In the genomic region with DNA sequence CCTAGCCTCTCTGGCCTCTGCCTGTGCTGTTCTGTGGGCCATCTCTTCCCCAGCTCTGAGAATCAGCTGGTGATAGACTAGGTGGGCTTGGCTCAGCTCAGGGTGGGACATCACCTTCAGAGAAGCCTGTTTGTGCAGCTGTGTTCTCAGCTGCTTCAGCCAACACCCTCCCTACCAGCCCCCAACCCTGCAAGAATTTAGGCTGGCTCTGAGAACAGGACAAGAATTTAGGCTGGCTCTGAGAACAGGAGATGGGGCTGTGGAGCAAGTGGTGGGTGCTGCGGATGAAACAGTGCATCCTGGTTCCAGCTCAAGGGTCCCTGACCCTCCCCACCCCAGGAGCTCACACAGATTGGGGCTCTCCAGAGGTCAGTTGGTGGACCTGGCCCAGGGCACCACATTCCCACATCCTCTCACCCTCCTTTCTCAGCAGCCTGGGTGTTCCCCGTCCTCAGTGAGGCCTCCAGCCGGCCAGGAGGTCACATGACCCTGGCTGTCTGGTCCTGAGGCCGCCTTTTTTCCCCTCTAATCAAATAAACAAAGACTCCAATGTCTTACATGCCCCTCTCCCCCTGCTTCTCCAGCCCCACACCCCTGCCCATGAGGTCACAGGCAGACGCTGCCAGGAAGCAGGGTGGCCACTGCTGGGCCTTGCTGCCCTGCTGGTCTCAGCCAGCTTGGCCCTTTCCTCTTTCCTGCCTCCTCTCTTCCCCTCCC, we compare ENCODE assay signal across 8 cellular contexts. TPM values are rescaled to one million over a fixed set of nuclear protein-coding genes. Genes with fewer than 3 reads are reported as not detected.
DNase-seq lines count a peak whose midpoint lies in the region; ATAC-seq and TF ChIP-seq lines count a peak whose summit lies in the region.

No MANE protein-coding gene starts in this region.

- peaks cover 28% of the 10 kb centered on the region for H3K4me1 Mint-ChIP-seq in activated naive CD8-positive, alpha-beta T cell (ENCODE audit: low read depth)
- peaks cover 21% of the 10 kb centered on the region for H3K4me1 Mint-ChIP-seq in activated naive CD8-positive, alpha-beta T cell treated with anti-CD3 and anti-CD28 coated beads for 36 hours

- H3K36me3 ChIP-seq in uterus, result no peaks in the 10 kb centered on the region

- DNase-seq in activated naive CD8-positive, alpha-beta T cell treated with anti-CD3 and anti-CD28 coated beads for 36 hours, result no peak
- peak; percentile 68 for DNase-seq in ecto neural progenitor cell (ENCODE audit: low spot score)
- peak; percentile 80 for DNase-seq in middle frontal gyrus (ENCODE audit: extremely low spot score, low spot score)
- DNase-seq in uterus, result peak in 1 of 2 donors; percentile 51
- no peak for DNase-seq in SHP77 treated with DMSO at 0.1 percent for 48 hours (lab: John Stamatoyannopoulos, UW)
- DNase-seq in OCI-M1 (lab: John Stamatoyannopoulos, UW), result no peak

- no peak for TF ChIP-seq CTCF in uterus (IDR thresholded peaks at IDR 0.05)

- H3K27ac ChIP-seq in uterus, result peak overlapping the region; percentile 72 to 80

- TF ChIP-seq POLR2A in uterus (IDR thresholded peaks at IDR 0.05), result no peak

- no peaks in the 10 kb centered on the region for H3K27me3 ChIP-seq in uterus

- H3K9me3 Mint-ChIP-seq in activated naive CD8-positive, alpha-beta T cell (ENCODE audit: low read depth), result no peaks in the 10 kb centered on the region
- H3K9me3 Mint-ChIP-seq in activated naive CD8-positive, alpha-beta T cell treated with anti-CD3 and anti-CD28 coated beads for 36 hours, result no peaks in the 10 kb centered on the region

- no peak overlapping the region for H3K4me3 Mint-ChIP-seq in activated naive CD8-positive, alpha-beta T cell
- H3K4me3 Mint-ChIP-seq in activated naive CD8-positive, alpha-beta T cell treated with anti-CD3 and anti-CD28 coated beads for 36 hours, result no peak overlapping the region

- peak overlapping the region; percentile 3 for H3K27ac Mint-ChIP-seq in activated naive CD8-positive, alpha-beta T cell
- H3K27ac Mint-ChIP-seq in activated naive CD8-positive, alpha-beta T cell treated with anti-CD3 and anti-CD28 coated beads for 36 hours, result no peak overlapping the region

- no peaks in the 10 kb centered on the region for H3K9me3 ChIP-seq in uterus

- no peaks in the 10 kb centered on the region for H3K27me3 Mint-ChIP-seq in activated naive CD8-positive, alpha-beta T cell
- H3K27me3 Mint-ChIP-seq in activated naive CD8-positive, alpha-beta T cell treated with anti-CD3 and anti-CD28 coated beads for 36 hours, result no peaks in the 10 kb centered on the region

- intact Hi-C loops in uterus (cut with DNase I; ENCODE audit: low total_unique reads), result no loop called here

- H3K36me3 Mint-ChIP-seq in activated naive CD8-positive, alpha-beta T cell, result peaks cover 5% of the 10 kb centered on the region
- H3K36me3 Mint-ChIP-seq in activated naive CD8-positive, alpha-beta T cell treated with anti-CD3 and anti-CD28 coated beads for 36 hours, result peaks cover 4% of the 10 kb centered on the region

- no peak for ATAC-seq in GM18868 (IDR thresholded peaks at IDR 0.05; ENCODE audit: unreplicated experiment)

- no peak overlapping the region for H3K4me3 ChIP-seq in uterus

- H3K4me1 ChIP-seq in uterus, result peaks cover 12 to 29% of the 10 kb centered on the region in 2 donors

RNA-seq across cellular contexts. Expression of gene PLEKHO2, which starts 14.9 kb away (rescaled TPM):
- total RNA-seq in activated naive CD8-positive, alpha-beta T cell treated with anti-CD3 and anti-CD28 coated beads for 36 hours, result 1 to 10 TPM; 6.8 to 7.8 TPM
- total RNA-seq in uterus, result 10 to 100 TPM; 10.3 to 46.2 (median 23.0) TPM

RNA-seq across cellular contexts. Expression of gene PIF1, which starts 31.1 kb away (rescaled TPM):
- 10 to 100 TPM; 27.3 to 30.4 TPM for total RNA-seq in activated naive CD8-positive, alpha-beta T cell treated with anti-CD3 and anti-CD28 coated beads for 36 hours
- total RNA-seq in uterus, result 1 to 10 TPM in 1 of 4 donors, under 1 TPM in 2, not detected in 1; 0.24 to 5.5 (median 0.29) TPM

RNA-seq across cellular contexts. Expression of gene ANKDD1A, which starts 55.1 kb away (rescaled TPM):
- 1 to 10 TPM; 2.8 to 2.9 TPM for total RNA-seq in activated naive CD8-positive, alpha-beta T cell treated with anti-CD3 and anti-CD28 coated beads for 36 hours
- total RNA-seq in uterus, result 10 to 100 TPM in 3 of 4 donors, under 1 TPM in 1; 0.59 to 36.2 (median 17.7) TPM

Comparison
In these comparisons a context has a peak if more than half of its experiments do, and no peak if none do; other contexts are left out.
1. DNase-seq: peak in ecto neural progenitor cell (single experiment) and middle frontal gyrus (single experiment); none in activated naive CD8-positive, alpha-beta T cell treated with anti-CD3 and anti-CD28 coated beads for 36 hours (single experiment), SHP77 treated with DMSO at 0.1 percent for 48 hours (single experiment) and OCI-M1 (single experiment).
2. RNA of gene PIF1, which starts 31.1 kb away (total RNA-seq): 27.3 to 30.4 TPM in activated naive CD8-positive, alpha-beta T cell treated with anti-CD3 and anti-CD28 coated beads for 36 hours; 0.24 to 5.5 TPM in uterus; every median in the first group is over 4 times any median in the second.